22 cellular contexts compared by ENCODE assay signal in genomic region chr3:138012526-138012925, GRCh38. TPM values are rescaled to one million over a fixed set of nuclear protein-coding genes. Genes with fewer than 3 reads are reported as not detected.
A peak's percentile ranks its signal among the peaks of the same experiment; 100 is the strongest.
DNase-seq lines count a peak whose midpoint lies in the region; ATAC-seq, FAIRE-seq and TF ChIP-seq lines count a peak whose summit lies in the region.
"Had no signal": no experiment of that assay in that cellular context is flagged by ENCODE, and none has a peak within 500 bp of the region (broad histone marks: within the 10 kb centered on the region; RNA-seq: fewer than 3 reads in every experiment).

No MANE protein-coding gene starts in this region.

- 74 to 93% (median 89%) methylated on average over 4 of the region's 4 CpGs for WGBS in stomach, 5 donors

- no peaks in the 10 kb centered on the region for H3K4me1 Mint-ChIP-seq in naive thymus-derived CD8-positive, alpha-beta T cell
- H3K4me1 Mint-ChIP-seq: CD4-positive, alpha-beta memory T cell had no signal

- H3K36me3 Mint-ChIP-seq in naive thymus-derived CD8-positive, alpha-beta T cell, result no peaks in the 10 kb centered on the region
- H3K36me3 Mint-ChIP-seq: CD4-positive, alpha-beta memory T cell had no signal

- no peak for TF ChIP-seq EP300 in stomach (IDR thresholded peaks at IDR 0.05)

- H3K36me3 ChIP-seq in bronchial epithelial cell (ENCODE audit: control insufficient read depth, insufficient read depth, low read length), result no peaks in the 10 kb centered on the region
- H3K36me3 ChIP-seq in lower lobe of right lung, result no peaks in the 10 kb centered on the region
- peaks cover 4 to 31% (median 16%) of the 10 kb centered on the region in 4 donors for H3K36me3 ChIP-seq in stomach

- FAIRE-seq in bronchial epithelial cell (lab: Jason Lieb, UNC) (peak; percentile 7), GM12891 (lab: Jason Lieb, UNC) (no peak)
- FAIRE-seq: G401.6, GM19239, H1 had no signal

- ATAC-seq in lower lobe of right lung, result peak; percentile 20 to 25
- ATAC-seq in naive thymus-derived CD8-positive, alpha-beta T cell, result no peak

- peaks cover 0 to 8% (median 4%) of the 10 kb centered on the region in 5 donors for H3K27me3 Mint-ChIP-seq in naive thymus-derived CD8-positive, alpha-beta T cell

- in situ Hi-C loops in SK-MEL-5 (cut with HindIII; ENCODE audit: low pct_unique_long_range_greater_than_20kb, low sequenced_read_pairs), result no loop called here

- intact Hi-C loops in lower lobe of right lung (cut with DNase I), result no loop called here
- intact Hi-C loops in stomach (cut with DNase I; ENCODE audit: low total_unique reads), result no loop called here

- no peak overlapping the region for H3K4me3 Mint-ChIP-seq in naive thymus-derived CD8-positive, alpha-beta T cell
- H3K4me3 Mint-ChIP-seq: CD4-positive, alpha-beta memory T cell had no signal

- DNase-seq in SK-MEL-5 (ENCODE audit: low read depth, low spot score), result peak; percentile 8
- DNase-seq in bronchial epithelial cell (ENCODE audit: low read depth), result no peak
- DNase-seq in lower lobe of right lung, result no peak
- DNase-seq in stomach, result no peak
- DNase-seq in GM12891 (ENCODE audit: insufficient read length, low spot score), result no peak
- DNase-seq in DMS53 treated with DMSO at 0.1 percent for 48 hours (lab: John Stamatoyannopoulos, UW; ENCODE audit: unreplicated experiment), result no peak
- DNase-seq in foreskin melanocyte, result no peak
- no peak for DNase-seq in naive thymus-derived CD8-positive, alpha-beta T cell
- DNase-seq: C1 segment of cervical spinal cord; Calu3; CD4-positive, alpha-beta memory T cell; COR-L47; DMS53; DND-41; GM23248; H7; HCEC 1CT had no signal

- peak overlapping the region; percentile 79 for H3K27ac ChIP-seq in lower lobe of right lung
- H3K27ac ChIP-seq in stomach, result peak overlapping the region in 4 of 5 donors; percentile 39 to 95 (median 66)
- H3K27ac ChIP-seq: GM23248 had no signal

- no peak overlapping the region for H3K4me3 ChIP-seq in bronchial epithelial cell (ENCODE audit: low read depth, low read length)
- peak overlapping the region; percentile 41 for H3K4me3 ChIP-seq in lower lobe of right lung
- peak overlapping the region in 1 of 4 donors; percentile 38 for H3K4me3 ChIP-seq in stomach
- H3K4me3 ChIP-seq: GM23248 had no signal

- no peaks in the 10 kb centered on the region for H3K9me3 ChIP-seq in lower lobe of right lung
- H3K9me3 ChIP-seq in stomach, result no peaks in the 10 kb centered on the region

- peaks cover 0 to 2% (median 0%) of the 10 kb centered on the region in 9 donors for H3K9me3 Mint-ChIP-seq in naive thymus-derived CD8-positive, alpha-beta T cell
- H3K9me3 Mint-ChIP-seq: CD4-positive, alpha-beta memory T cell had no signal

- no peak for TF ChIP-seq CTCF in bronchial epithelial cell (IDR thresholded peaks at IDR 0.05; ENCODE audit: insufficient read depth, low read length, severe bottlenecking)
- no peak for TF ChIP-seq CTCF in lower lobe of right lung (IDR thresholded peaks at IDR 0.05)
- no peak for TF ChIP-seq CTCF in stomach (IDR thresholded peaks at IDR 0.05)

- POLR2A ChIA-PET in naive thymus-derived CD8-positive, alpha-beta T cell (lab: Charles Lee), result no interaction called here

- no peak overlapping the region for H3K27ac Mint-ChIP-seq in naive thymus-derived CD8-positive, alpha-beta T cell
- H3K27ac Mint-ChIP-seq: CD4-positive, alpha-beta memory T cell had no signal

- no peaks in the 10 kb centered on the region for H3K27me3 ChIP-seq in bronchial epithelial cell (ENCODE audit: control insufficient read depth, insufficient read depth, low read length)
- no peaks in the 10 kb centered on the region for H3K27me3 ChIP-seq in lower lobe of right lung (ENCODE audit: low read depth)
- H3K27me3 ChIP-seq in stomach, result no peaks in the 10 kb centered on the region

- H3K4me1 ChIP-seq in lower lobe of right lung (peaks cover 8% of the 10 kb centered on the region), stomach (peaks cover 14 to 73% (median 28%) of the 10 kb centered on the region in 4 donors)

- TF ChIP-seq POLR2A in stomach (IDR thresholded peaks at IDR 0.05), result no peak
- TF ChIP-seq POLR2A in GM12891 (IDR thresholded peaks at IDR 0.05; ENCODE audit: low read depth, low read length), result no peak

TF ChIP-seq in GM12891, 5 proteins besides CTCF, POLR2A, EP300 and RAD21:
- TF ChIP-seq PAX5 (IDR thresholded peaks at IDR 0.05; ENCODE audit: insufficient read depth, low read length, severe bottlenecking) (no peak), POU2F2 (IDR thresholded peaks at IDR 0.05; ENCODE audit: low read depth, low read length) (no peak), TAF1 (IDR thresholded peaks at IDR 0.05; ENCODE audit: low read depth, low read length) (no peak), SPI1 (IDR thresholded peaks at IDR 0.05; ENCODE audit: low read depth, low read length) (no peak), POLR2AphosphoS5 (IDR thresholded peaks at IDR 0.05; ENCODE audit: low read depth, low read length) (no peak)

RNA-seq across cellular contexts. Expression of gene CLDN18, which starts 2.6 kb away (rescaled TPM):
- not detected in 2 replicates for total RNA-seq in SK-MEL-5 (2014; rRNA removed; shearing (Covaris generic))
- not detected in 2 replicates for polyA plus RNA-seq in SK-MEL-5 (2015; cell fraction: cytosol; rRNA removed)
- not detected in 2 replicates for polyA plus RNA-seq in SK-MEL-5 (2015; cell fraction: nucleus; rRNA removed)
- total RNA-seq in bronchial epithelial cell (not detected in 2 replicates), lower lobe of right lung (162 TPM), stomach (1,000 to 10,000 TPM in 1 of 5 donors, 100 to 1,000 TPM in 2, 1 to 10 TPM in 2; 1.4 to 1,096 (median 161) TPM)
- polyA plus RNA-seq in stomach, result 100 to 1,000 TPM; 128 to 441 (median 211) TPM
- not detected for polyA plus RNA-seq in GM12891 (2012; ENCODE audit: low read depth, missing spikeins)
- not detected for total RNA-seq in naive thymus-derived CD8-positive, alpha-beta T cell
- polyA plus RNA-seq in naive thymus-derived CD8-positive, alpha-beta T cell, result not detected
- total RNA-seq: A673; CD4-positive, alpha-beta memory T cell; GM23248; H1 had no signal
- polyA plus RNA-seq: BJ; CD4-positive, alpha-beta memory T cell; H1 had no signal

Comparison
In these comparisons a context has a peak if more than half of its experiments do, and no peak if none do; other contexts are left out.
1. ATAC-seq: peak in lower lobe of right lung (2 of 2); none in naive thymus-derived CD8-positive, alpha-beta T cell (0 of 2).